In the genomic region with DNA sequence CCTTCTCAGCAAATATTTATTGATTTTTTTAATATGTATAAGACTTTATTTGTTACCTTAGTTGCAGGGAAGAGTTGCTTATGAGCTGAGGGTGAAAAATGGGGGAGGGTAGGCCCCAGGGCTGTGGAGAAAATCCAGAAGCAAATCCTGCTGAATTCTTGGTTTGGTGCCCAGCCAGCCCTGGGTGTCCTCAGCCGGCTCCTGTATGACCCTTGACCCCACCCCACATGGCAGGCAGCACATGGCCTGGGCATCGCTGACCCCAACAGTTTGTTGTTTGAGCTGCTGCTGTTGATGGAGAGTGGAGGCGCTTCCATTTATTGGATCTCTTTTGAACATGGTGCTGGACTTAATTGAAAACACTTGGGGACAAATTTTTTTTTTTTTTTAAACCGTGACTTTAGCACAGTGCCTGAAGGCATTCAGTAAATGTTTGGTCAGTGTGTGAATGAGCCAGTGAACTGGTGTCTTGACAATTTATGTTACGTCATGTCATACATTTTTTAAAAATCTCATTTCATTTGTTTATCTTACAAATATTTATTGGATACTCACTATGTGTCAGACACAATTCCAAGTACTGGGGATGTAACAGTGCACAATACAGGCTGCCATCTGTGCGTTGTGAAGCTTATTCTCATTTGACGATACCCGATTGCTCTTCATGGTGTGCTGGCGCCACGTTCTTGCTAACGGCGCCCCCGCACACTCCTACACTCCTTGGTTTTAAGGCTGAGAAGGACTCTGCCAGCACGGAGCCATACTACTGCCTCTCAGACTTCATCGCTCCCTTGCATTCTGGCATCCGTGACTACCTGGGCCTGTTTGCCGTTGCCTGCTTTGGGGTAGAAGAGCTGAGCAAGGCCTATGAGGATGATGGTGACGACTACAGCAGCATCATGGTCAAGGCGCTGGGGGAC, we compare ENCODE assay signal across 17 cellular contexts.
DNase-seq lines count a peak whose midpoint lies in the region; ATAC-seq and TF ChIP-seq lines count a peak whose summit lies in the region.
"Had no signal": no experiment of that assay in that cellular context is flagged by ENCODE, and none has a peak within 500 bp of the region (broad histone marks: within the 10 kb centered on the region; RNA-seq: fewer than 3 reads in every experiment).

No MANE protein-coding gene starts in this region.

- H3K27me3 ChIP-seq in endodermal cell (ENCODE audit: control insufficient read depth, insufficient read depth, low read length, poor library complexity, severe bottlenecking) (no peaks in the 10 kb centered on the region), neuronal stem cell (ENCODE audit: control insufficient read depth in 3 of 3, insufficient read depth in 3 of 3, low read depth in 1 of 3, low read length in 3 of 3) (no peaks in the 10 kb centered on the region), ascending aorta (no peaks in the 10 kb centered on the region)
- H3K27me3 ChIP-seq: BLaER1 treated with 17β-estradiol and CSF1 and Interleukin-3, amounts not matched to agents 10 nM and 100 nM; colonic mucosa; stomach had no signal

- no peak for ATAC-seq in stimulated activated memory B cell treated with anti-CD40 and anti-IgM and Interleukin-4, amounts not matched to agents 10 μg/mL and 1 μg/mL and 100 μg/mL, for 72 hours
- ATAC-seq: activated CD8-positive, alpha-beta T cell treated with anti-CD3 and anti-CD28 coated beads, Interleukin-2, amount 10 ng/mL, durations not matched to agents 7 days and 5 days had no signal

- H3K4me1 ChIP-seq in endodermal cell (ENCODE audit: control insufficient read depth, insufficient read depth, low read length), result peaks cover 5% of the 10 kb centered on the region
- H3K4me1 ChIP-seq in neuronal stem cell (ENCODE audit: control insufficient read depth in 2 of 2, insufficient read depth in 1 of 2, low read depth in 1 of 2, low read length in 2 of 2), result no peaks in the 10 kb centered on the region
- no peaks in the 10 kb centered on the region for H3K4me1 ChIP-seq in ascending aorta
- H3K4me1 ChIP-seq: BLaER1 treated with 17β-estradiol and CSF1 and Interleukin-3, amounts not matched to agents 10 nM and 100 nM; colonic mucosa; parathyroid adenoma had no signal

- WGBS in endodermal cell (ENCODE audit: insufficient coverage in 1 of 2, insufficient read length in 1 of 2), 2 experiments, result 82 to 90% methylated on average over 13 to 19 of the region's 19 CpGs
- no CpG with 5 or more reads among the region's 19 CpGs for WGBS in neuronal stem cell (ENCODE audit: extremely low coverage in 2 of 2, insufficient read length in 2 of 2, insufficient replicate concordance in 1 of 2), 2 donors

- no peaks in the 10 kb centered on the region for H3K9me3 Mint-ChIP-seq in endodermal cell
- no peaks in the 10 kb centered on the region for H3K9me3 Mint-ChIP-seq in stimulated activated memory B cell treated with anti-CD40 and anti-IgM and Interleukin-4, amounts not matched to agents 10 μg/mL and 1 μg/mL and 100 μg/mL, for 72 hours
- H3K9me3 Mint-ChIP-seq: activated T-helper 1 cell treated with anti-CD3 and anti-CD28 coated beads, Interleukin-12 subunit alpha, Interleukin-12 subunit beta, Interleukin-2, Interleukin-4 antibody, amounts not matched to agents 30 ng/mL and 10 ng/mL and 1 ng/mL, durations not matched to agents 14 hours and 24 hours and 36 hours had no signal

- peaks cover 5% of the 10 kb centered on the region for H3K4me1 Mint-ChIP-seq in endodermal cell
- H3K4me1 Mint-ChIP-seq in stimulated activated memory B cell treated with anti-CD40 and anti-IgM and Interleukin-4, amounts not matched to agents 10 μg/mL and 1 μg/mL and 100 μg/mL, for 72 hours, result no peaks in the 10 kb centered on the region

- no peak overlapping the region for H2BK120ac ChIP-seq in neuronal stem cell (ENCODE audit: low read depth, low read length)

- no peak overlapping the region for H2AFZ ChIP-seq in neuronal stem cell (ENCODE audit: low read length)
- H2AFZ ChIP-seq: parathyroid adenoma had no signal

- no peak overlapping the region for H2BK15ac ChIP-seq in neuronal stem cell (ENCODE audit: low read length)

- H3K9ac ChIP-seq in endodermal cell (ENCODE audit: extremely low read depth, low read length, poor library complexity, severe bottlenecking), result no peak overlapping the region
- peak overlapping the region; percentile 30 for H3K9ac ChIP-seq in neuronal stem cell (ENCODE audit: low read depth, low read length, poor library complexity)
- H3K9ac ChIP-seq: BLaER1 treated with 17β-estradiol and CSF1 and Interleukin-3, amounts not matched to agents 10 nM and 100 nM; parathyroid adenoma had no signal

- peak overlapping the region; percentile 27 for H3K27ac Mint-ChIP-seq in endodermal cell
- H3K27ac Mint-ChIP-seq in stimulated activated memory B cell treated with anti-CD40 and anti-IgM and Interleukin-4, amounts not matched to agents 10 μg/mL and 1 μg/mL and 100 μg/mL, for 72 hours, result no peak overlapping the region
- H3K27ac Mint-ChIP-seq: activated CD8-positive, alpha-beta T cell treated with anti-CD3 and anti-CD28 coated beads, Interleukin-2, amount 10 ng/mL, durations not matched to agents 7 days and 5 days; activated T-helper 1 cell treated with anti-CD3 and anti-CD28 coated beads, Interleukin-12 subunit alpha, Interleukin-12 subunit beta, Interleukin-2, Interleukin-4 antibody, amounts not matched to agents 30 ng/mL and 10 ng/mL and 1 ng/mL, durations not matched to agents 14 hours and 24 hours and 36 hours had no signal

- no peak overlapping the region for H3K4me3 Mint-ChIP-seq in endodermal cell
- H3K4me3 Mint-ChIP-seq in stimulated activated memory B cell treated with anti-CD40 and anti-IgM and Interleukin-4, amounts not matched to agents 10 μg/mL and 1 μg/mL and 100 μg/mL, for 72 hours, result no peak overlapping the region
- H3K4me3 Mint-ChIP-seq: activated CD8-positive, alpha-beta T cell treated with anti-CD3 and anti-CD28 coated beads, Interleukin-2, amount 10 ng/mL, durations not matched to agents 7 days and 5 days; activated T-helper 1 cell treated with anti-CD3 and anti-CD28 coated beads, Interleukin-12 subunit alpha, Interleukin-12 subunit beta, Interleukin-2, Interleukin-4 antibody, amounts not matched to agents 30 ng/mL and 10 ng/mL and 1 ng/mL, durations not matched to agents 14 hours and 24 hours and 36 hours had no signal

- H3K23ac ChIP-seq in neuronal stem cell (ENCODE audit: low read depth, low read length, poor library complexity), result no peak overlapping the region

- no peak overlapping the region for H3K27ac ChIP-seq in endodermal cell (ENCODE audit: low read depth, low read length)
- H3K27ac ChIP-seq in neuronal stem cell (replicated peaks; ENCODE audit: low read length), result no peak overlapping the region
- H3K27ac ChIP-seq in ascending aorta, result no peak overlapping the region
- H3K27ac ChIP-seq: BLaER1 treated with 17β-estradiol and CSF1 and Interleukin-3, amounts not matched to agents 10 nM and 100 nM; colonic mucosa; parathyroid adenoma; VCaP had no signal

- intact Hi-C loops in ascending aorta (cut with DNase I), result loop anchor here (10.0 kb wide), 1 partner anchor 151 kb away; the partner anchor contains the start of gene RYR2

- no peak overlapping the region for H3K4me3 ChIP-seq in AG10803 (ENCODE audit: low read length)
- H3K4me3 ChIP-seq in endodermal cell (ENCODE audit: low read length), result no peak overlapping the region
- no peak overlapping the region for H3K4me3 ChIP-seq in neuronal stem cell (ENCODE audit: low read length in 2 of 2)
- no peak overlapping the region for H3K4me3 ChIP-seq in ascending aorta
- H3K4me3 ChIP-seq: BLaER1 treated with 17β-estradiol and CSF1 and Interleukin-3, amounts not matched to agents 10 nM and 100 nM; colonic mucosa; stomach had no signal

- no peak overlapping the region for H4K8ac ChIP-seq in neuronal stem cell (ENCODE audit: low read depth, low read length)

- no peak for TF ChIP-seq CTCF in AG10803 (conservative IDR thresholded peaks at IDR 0.05; ENCODE audit: low read length)
- no peak for TF ChIP-seq CTCF in endodermal cell (conservative IDR thresholded peaks at IDR 0.05)
- no peak for TF ChIP-seq CTCF in ascending aorta (IDR thresholded peaks at IDR 0.05)

- H3K36me3 Mint-ChIP-seq in endodermal cell (ENCODE audit: low read depth), result peaks cover 62% of the 10 kb centered on the region
- H3K36me3 Mint-ChIP-seq in stimulated activated memory B cell treated with anti-CD40 and anti-IgM and Interleukin-4, amounts not matched to agents 10 μg/mL and 1 μg/mL and 100 μg/mL, for 72 hours, result peaks cover 100% of the 10 kb centered on the region

- peak; percentile 79 for DNase-seq in AG10803 (ENCODE audit: low read depth)
- DNase-seq in HS-5 (ENCODE audit: low read depth), result peak; percentile 31
- no peak for DNase-seq in endodermal cell
- DNase-seq in neuronal stem cell (ENCODE audit: low spot score), result no peak
- no peak for DNase-seq in kidney tubule cell (ENCODE audit: low spot score)
- DNase-seq in ascending aorta (ENCODE audit: low spot score in 2 of 2), result no peak
- no peak for DNase-seq in stimulated activated CD8-positive, alpha-beta memory T cell treated with anti-CD3 and anti-CD28 coated beads, Interleukin-4, amount 100 ng/mL, for 48 hours
- DNase-seq: activated CD8-positive, alpha-beta T cell treated with anti-CD3 and anti-CD28 coated beads, Interleukin-2, amount 10 ng/mL, durations not matched to agents 7 days and 5 days; colonic mucosa; DND-41; stimulated activated CD4-positive, alpha-beta T cell treated with anti-CD3 and anti-CD28 coated beads, Interleukin-12 subunit alpha, Interleukin-12 subunit beta, amount 100 ng/mL, for 4 hours; stomach had no signal

- H3K4ac ChIP-seq in neuronal stem cell (ENCODE audit: low read length), result no peak overlapping the region

- H3K4me2 ChIP-seq in neuronal stem cell (ENCODE audit: insufficient read depth, low read length, poor library complexity, severe bottlenecking), result no peak overlapping the region
- H3K4me2 ChIP-seq: BLaER1 treated with 17β-estradiol and CSF1 and Interleukin-3, amounts not matched to agents 10 nM and 100 nM had no signal

- H3K9me3 ChIP-seq in endodermal cell (ENCODE audit: control insufficient read depth, low read length) (no peaks in the 10 kb centered on the region), neuronal stem cell (replicated peaks in 1 of 2; ENCODE audit: control insufficient read depth in 2 of 2, insufficient read depth in 1 of 2, low read depth in 1 of 2, low read length in 2 of 2) (no peaks in the 10 kb centered on the region), ascending aorta (no peaks in the 10 kb centered on the region)
- H3K9me3 ChIP-seq: BLaER1 treated with 17β-estradiol and CSF1 and Interleukin-3, amounts not matched to agents 10 nM and 100 nM; colonic mucosa; stomach had no signal

- no peak overlapping the region for H2BK5ac ChIP-seq in neuronal stem cell (ENCODE audit: low read length)

- no peaks in the 10 kb centered on the region for H3K27me3 Mint-ChIP-seq in endodermal cell (ENCODE audit: insufficient read depth)
- no peaks in the 10 kb centered on the region for H3K27me3 Mint-ChIP-seq in stimulated activated memory B cell treated with anti-CD40 and anti-IgM and Interleukin-4, amounts not matched to agents 10 μg/mL and 1 μg/mL and 100 μg/mL, for 72 hours

- H3K36me3 ChIP-seq in endodermal cell (ENCODE audit: control insufficient read depth, insufficient read depth, low read length) (peaks cover 30% of the 10 kb centered on the region), neuronal stem cell (replicated peaks in 1 of 2; ENCODE audit: control insufficient read depth in 2 of 2, insufficient read depth in 2 of 2, low read length in 2 of 2) (peaks cover 20 to 98% of the 10 kb centered on the region in 2 donors), ascending aorta (peaks cover 76 to 95% of the 10 kb centered on the region in 2 donors)

- H3K18ac ChIP-seq in neuronal stem cell (ENCODE audit: low read length), result no peak overlapping the region

- no peak overlapping the region for H4K91ac ChIP-seq in neuronal stem cell (ENCODE audit: low read depth, low read length, poor library complexity)

- no peak overlapping the region for H2BK12ac ChIP-seq in neuronal stem cell (ENCODE audit: low read length)

- H2AK5ac ChIP-seq in neuronal stem cell (ENCODE audit: low read depth, low read length), result no peak overlapping the region

- no peak overlapping the region for H3K14ac ChIP-seq in neuronal stem cell (ENCODE audit: low read length)

- no peaks in the 10 kb centered on the region for H3K79me1 ChIP-seq in neuronal stem cell (ENCODE audit: low read depth, low read length)

Comparison
In these comparisons a context has a peak if more than half of its experiments do, and no peak if none do; other contexts are left out.
1. DNase-seq: peak in AG10803 (single experiment) and HS-5 (single experiment); none in endodermal cell (single experiment), neuronal stem cell (single experiment), kidney tubule cell (single experiment), ascending aorta (0 of 2) and stimulated activated CD8-positive, alpha-beta memory T cell treated with anti-CD3 and anti-CD28 coated beads, Interleukin-4, amount 100 ng/mL, for 48 hours (single experiment).